ENCODE assay signal across 8 cellular contexts in the genomic region with DNA sequence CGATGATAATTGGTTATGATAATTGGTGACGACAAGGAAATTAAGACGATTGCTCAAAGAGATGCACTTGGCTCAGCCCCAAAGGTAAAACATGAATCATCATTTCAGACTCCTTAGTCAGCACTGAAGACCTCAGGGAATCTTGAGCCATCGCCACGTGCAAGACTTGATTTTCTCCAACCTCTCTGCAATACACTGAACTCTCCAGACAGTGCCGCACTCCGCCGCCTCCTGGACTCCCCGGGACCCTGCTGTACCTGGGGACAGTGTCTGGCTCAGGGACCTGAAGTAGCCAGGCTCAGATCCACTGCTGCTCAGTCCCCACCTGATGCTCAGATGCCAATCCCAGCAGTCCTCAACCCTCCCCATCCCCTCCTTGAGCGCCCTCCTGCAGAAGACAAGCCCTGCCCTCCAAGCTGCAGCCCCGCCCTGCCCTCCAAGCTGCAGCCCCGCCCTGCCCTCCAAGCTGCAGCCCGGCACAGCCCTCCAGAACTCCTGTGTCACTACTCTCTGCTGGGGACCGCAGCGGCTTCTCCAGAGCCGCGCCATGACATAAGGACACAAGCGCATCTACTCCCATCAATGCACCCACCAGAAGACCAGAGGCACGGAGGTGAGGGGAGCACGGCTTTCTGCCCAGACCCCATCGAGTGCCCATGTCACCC. TPM values are rescaled to one million over a fixed set of nuclear protein-coding genes. Genes with fewer than 3 reads are reported as not detected.
A peak's percentile ranks its signal among the peaks of the same experiment; 100 is the strongest.
DNase-seq lines count a peak whose midpoint lies in the region; ATAC-seq, FAIRE-seq and TF ChIP-seq lines count a peak whose summit lies in the region.

No MANE protein-coding gene starts in this region.

- H3K4me1 Mint-ChIP-seq in activated T-cell treated with anti-CD3 and anti-CD28 coated beads, Interleukin-2, amount 50 U/mL, for 72 hours (ENCODE audit: low read depth): peaks cover 53% of the 10 kb centered on the region

- no peaks in the 10 kb centered on the region for H3K9me3 Mint-ChIP-seq in activated T-cell treated with anti-CD3 and anti-CD28 coated beads, Interleukin-2, amount 50 U/mL, for 72 hours

- WGBS in A549 (ENCODE audit: missing lambda C conversion rate): 11% methylated on average over 18 of the region's 21 CpGs

- peak overlapping the region; percentile 91 for H3K27ac Mint-ChIP-seq in activated T-cell treated with anti-CD3 and anti-CD28 coated beads, Interleukin-2, amount 50 U/mL, for 72 hours

- no peak for TF ChIP-seq CTCF in A549 (IDR thresholded peaks at IDR 0.05)
- TF ChIP-seq CTCF in fibroblast of villous mesenchyme (IDR thresholded peaks at IDR 0.05; ENCODE audit: insufficient read depth, low read depth, low read length): peak; percentile 43

- TF ChIP-seq EP300 in A549 (IDR thresholded peaks at IDR 0.05): no peak

- CTCF ChIA-PET in A549 (lab: Yijun Ruan, JAX): no interaction called here

- ATAC-seq in A549: peak; percentile 74 to 81
- peak; percentile 30 for ATAC-seq in GM18498 (IDR thresholded peaks at IDR 0.05; ENCODE audit: unreplicated experiment)
- peak; percentile 22 for ATAC-seq in HG02870 (IDR thresholded peaks at IDR 0.05; ENCODE audit: unreplicated experiment)
- peak; percentile 22 to 44 for ATAC-seq in activated T-cell treated with anti-CD3 and anti-CD28 coated beads, Interleukin-2, amount 50 U/mL, for 72 hours (replicated peaks in 1 of 2)

- peak overlapping the region; percentile 65 for H3K4me3 ChIP-seq in A549
- peak overlapping the region; percentile 76 for H3K4me3 ChIP-seq in fibroblast of villous mesenchyme (ENCODE audit: low read depth, low read length)
- peak overlapping the region; percentile 82 for H3K4me3 ChIP-seq in neuron (ENCODE audit: low read length)

- peak overlapping the region; percentile 49 for H2AFZ ChIP-seq in neuron (ENCODE audit: low read depth, low read length)

- H3K27me3 Mint-ChIP-seq in activated T-cell treated with anti-CD3 and anti-CD28 coated beads, Interleukin-2, amount 50 U/mL, for 72 hours (ENCODE audit: low read depth): no peaks in the 10 kb centered on the region

- H3K27me3 ChIP-seq in neuron (ENCODE audit: insufficient read depth, low read length): no peaks in the 10 kb centered on the region

- TF ChIP-seq POLR2A in A549 (IDR thresholded peaks at IDR 0.05; ENCODE audit: low read length): no peak

- H3K9me3 ChIP-seq in A549 (no peaks in the 10 kb centered on the region), neuron (ENCODE audit: low read length) (no peaks in the 10 kb centered on the region)

- H3K4me1 ChIP-seq in A549: peaks cover 23% of the 10 kb centered on the region
- H3K4me1 ChIP-seq in neuron (ENCODE audit: insufficient read depth, low read length): peaks cover 25% of the 10 kb centered on the region

- no peak for FAIRE-seq in A549 (lab: Jason Lieb, UNC)

- DNase-seq in A549 (ENCODE audit: low read depth in 1 of 2, low spot score in 1 of 2) (peak; percentile 50 to 85), NCI-H2029 treated with DMSO at 0.1 percent for 48 hours (lab: John Stamatoyannopoulos, UW) (peak; percentile 21), fibroblast of villous mesenchyme (ENCODE audit: low read depth) (peak; percentile 87), Ammon's horn (ENCODE audit: low spot score) (no peak)
- peak; percentile 57 to 60 for DNase-seq in activated T-cell treated with anti-CD3 and anti-CD28 coated beads, Interleukin-2, amount 50 U/mL, for 72 hours

- H3K4me2 ChIP-seq in A549: peak overlapping the region; percentile 72

- no peak; a peak in 2 of 5 replicates for TF ChIP-seq RAD21 in A549 (conservative IDR thresholded peaks at IDR 0.05 in 1 of 2, IDR thresholded peaks at IDR 0.05 in 1 of 2)

- POLR2A ChIA-PET in A549 (lab: Yijun Ruan, JAX): interaction anchor here (0.5 to 2.6 kb wide), 8 partner anchors 10 to 131 kb away, joined by 3 to 31 read pairs (median 4); no protein-coding TSS in a partner anchor

- peak overlapping the region; percentile 96 to 98 for H3K4me3 Mint-ChIP-seq in activated T-cell treated with anti-CD3 and anti-CD28 coated beads, Interleukin-2, amount 50 U/mL, for 72 hours

- H3K36me3 Mint-ChIP-seq in activated T-cell treated with anti-CD3 and anti-CD28 coated beads, Interleukin-2, amount 50 U/mL, for 72 hours (ENCODE audit: insufficient read depth in 2 of 2): peaks cover 0 to 3% of the 10 kb centered on the region in 2 donors

- H3K36me3 ChIP-seq in neuron (ENCODE audit: insufficient read depth, low read length): peaks cover 8% of the 10 kb centered on the region

- peak overlapping the region; percentile 70 to 87 for H3K27ac ChIP-seq in A549

TF ChIP-seq in A549, 52 proteins besides CTCF, POLR2A, EP300 and RAD21:
- TF ChIP-seq BHLHE40 (IDR thresholded peaks at IDR 0.05; ENCODE audit: low read depth, low read length) (0 out of 2 replicates have a peak, but pooled peaks have one; percentile 55), FOSL2 (IDR thresholded peaks at IDR 0.05) (0 out of 2 replicates have a peak, but pooled peaks have one; percentile 22), FOSL2 (CRISPR knock-in tag; IDR thresholded peaks at IDR 0.05) (peak; percentile 85), MAFK (IDR thresholded peaks at IDR 0.05; ENCODE audit: partially characterized antibody) (peak; percentile 94), TFCP2L1 (CRISPR knock-in tag; IDR thresholded peaks at IDR 0.05) (peak; percentile 56; the same call in 1 of the 2 replicates), MYC (IDR thresholded peaks at IDR 0.05; ENCODE audit: borderline replicate concordance, low read length) (peak; percentile 67; the same call in 1 of the 2 replicates), HES2 (IDR thresholded peaks at IDR 0.05) (no peak)
- TF ChIP-seq, protein P1, sequence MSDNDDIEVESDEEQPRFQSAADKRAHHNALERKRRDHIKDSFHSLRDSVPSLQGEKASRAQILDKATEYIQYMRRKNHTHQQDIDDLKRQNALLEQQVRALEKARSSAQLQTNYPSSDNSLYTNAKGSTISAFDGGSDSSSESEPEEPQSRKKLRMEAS (IDR thresholded peaks at IDR 0.05): peak; percentile 82; the same call in 1 of the 2 replicates
- TF ChIP-seq, protein P2, sequence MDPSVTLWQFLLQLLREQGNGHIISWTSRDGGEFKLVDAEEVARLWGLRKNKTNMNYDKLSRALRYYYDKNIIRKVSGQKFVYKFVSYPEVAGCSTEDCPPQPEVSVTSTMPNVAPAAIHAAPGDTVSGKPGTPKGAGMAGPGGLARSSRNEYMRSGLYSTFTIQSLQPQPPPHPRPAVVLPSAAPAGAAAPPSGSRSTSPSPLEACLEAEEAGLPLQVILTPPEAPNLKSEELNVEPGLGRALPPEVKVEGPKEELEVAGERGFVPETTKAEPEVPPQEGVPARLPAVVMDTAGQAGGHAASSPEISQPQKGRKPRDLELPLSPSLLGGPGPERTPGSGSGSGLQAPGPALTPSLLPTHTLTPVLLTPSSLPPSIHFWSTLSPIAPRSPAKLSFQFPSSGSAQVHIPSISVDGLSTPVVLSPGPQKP (IDR thresholded peaks at IDR 0.05; ENCODE audit: low read depth, low read length): no peak

RNA-seq across cellular contexts. Expression of gene TMEM18, which starts 1.1 kb away (rescaled TPM):
- 52.0 and 75.0 TPM in 2 replicates for polyA plus RNA-seq in A549 (2011; rRNA removed)
- polyA plus RNA-seq in A549 (2012; cell fraction: cytosol; rRNA removed): 32.7 and 37.8 TPM in 2 replicates
- 42.0 and 48.2 TPM in 2 replicates for polyA plus RNA-seq in A549 (2012; cell fraction: nucleus; rRNA removed)
- polyA plus RNA-seq in A549 (2017; fragmentation: RNase III; extraction: RNeasy Plus Mini Kit Qiagen cat#74134 plus additional on column Dnase treatment): 35.6 to 40.5 TPM (median 40.2 TPM) in 3 replicates
- 17.2 and 18.0 TPM in 2 replicates for polyA minus RNA-seq in A549 (2011; rRNA and poly(A)+ RNA removed)
- 10 to 100 TPM; 32.5 to 33.4 TPM for total RNA-seq in activated T-cell treated with anti-CD3 and anti-CD28 coated beads, Interleukin-2, amount 50 U/mL, for 72 hours
- total RNA-seq in fibroblast of villous mesenchyme: 14.5 and 19.4 TPM in 2 replicates

Comparison
In these comparisons a context has a peak if more than half of its experiments do, and no peak if none do; other contexts are left out.
1. ATAC-seq: peak in every context shown above with its lines; median percentile 78 in A549; 33 in activated T-cell treated with anti-CD3 and anti-CD28 coated beads, Interleukin-2, amount 50 U/mL, for 72 hours; 30 in GM18498; 22 in HG02870.